ENCODE assay signal across 9 cellular contexts in genomic region chr3:31704156-31704555, GRCh38.
"Had no signal": no experiment of that assay in that cellular context is flagged by ENCODE, and none has a peak within 500 bp of the region (broad histone marks: within the 10 kb centered on the region; RNA-seq: fewer than 3 reads in every experiment).

No MANE protein-coding gene starts in this region.

- H3K36me3 ChIP-seq: gastrocnemius medialis, transverse colon had no signal

- H3K27me3 ChIP-seq: gastrocnemius medialis, heart right ventricle, SJSA1, transverse colon had no signal

- ATAC-seq: activated CD8-positive, alpha-beta memory T cell treated with anti-CD3 and anti-CD28 coated beads, Interleukin-2, amount 10 ng/mL, durations not matched to agents 7 days and 5 days had no signal

- H3K27ac ChIP-seq: heart right ventricle, SJSA1 had no signal

- H3K9me3 ChIP-seq: gastrocnemius medialis, heart right ventricle, SJSA1, transverse colon had no signal

- DNase-seq: activated CD8-positive, alpha-beta memory T cell treated with anti-CD3 and anti-CD28 coated beads, Interleukin-2, amount 10 ng/mL, durations not matched to agents 7 days and 5 days; activated gamma-delta T cell treated with Interleukin-2 at 50 U/mL for 16 hours; activated T-cell treated with anti-CD3 and anti-CD28 coated beads, Interleukin-2, amount 50 U/mL, for 24 hours; SW 1271 had no signal

- H3K4me3 ChIP-seq: heart right ventricle, SJSA1, skin epidermis, transverse colon had no signal
